Comparison of ENCODE assay signal across 1 cellular context in genomic region chr12:118376089-118377004, GRCh38.
TF ChIP-seq lines count a peak whose summit lies in the region.

Gene SUDS3 (plus strand): TSS chr12:118376555. CDS start chr12:118376692, 137 bp downstream.

TF ChIP-seq in HepG2, 621 proteins besides CTCF, POLR2A, EP300 and RAD21 (continued from another document and continues in another):
- TF ChIP-seq MXD1 (CRISPR knock-in tag; IDR thresholded peaks at IDR 0.05), result no peak
- 0 out of 2 replicates have a peak, but pooled peaks have one; percentile 19 for TF ChIP-seq NFYB (CRISPR knock-in tag; IDR thresholded peaks at IDR 0.05)
- TF ChIP-seq ZMAT3 (CRISPR knock-in tag; conservative IDR thresholded peaks at IDR 0.05), result 0 out of 2 replicates have a peak, but pooled peaks have one; percentile 48
- TF ChIP-seq FOXP4 (CRISPR knock-in tag; IDR thresholded peaks at IDR 0.05), result peak; percentile 30; the same call in 1 of the 2 replicates
- peak; percentile 47; the same call in 1 of the 2 replicates for TF ChIP-seq DRAP1 (CRISPR knock-in tag; IDR thresholded peaks at IDR 0.05)
- TF ChIP-seq NAIF1 (CRISPR knock-in tag; IDR thresholded peaks at IDR 0.05; ENCODE audit: borderline replicate concordance), result no peak
- no peak for TF ChIP-seq PRDM15 (CRISPR knock-in tag; IDR thresholded peaks at IDR 0.05)
- peak; percentile 70 for TF ChIP-seq MED1 (CRISPR knock-in tag; IDR thresholded peaks at IDR 0.05)
- TF ChIP-seq HCFC1 (IDR thresholded peaks at IDR 0.05; ENCODE audit: low read depth, low read length), result peak; percentile 66
- no peak for TF ChIP-seq PBX3 (CRISPR knock-in tag; IDR thresholded peaks at IDR 0.05; ENCODE audit: borderline replicate concordance)
- peak; percentile 75; the same call in 1 of the 2 replicates for TF ChIP-seq ZSCAN31 (CRISPR knock-in tag; IDR thresholded peaks at IDR 0.05; ENCODE audit: low read depth)
- TF ChIP-seq FOXA1 (IDR thresholded peaks at IDR 0.05), result no peak
- 0 out of 2 replicates have a peak, but pooled peaks have one; percentile 4 for TF ChIP-seq FOXA1 (CRISPR knock-in tag; IDR thresholded peaks at IDR 0.05)
- TF ChIP-seq ZNF101 (CRISPR knock-in tag; IDR thresholded peaks at IDR 0.05; ENCODE audit: borderline replicate concordance, low read depth), result no peak
- TF ChIP-seq RFX1 (IDR thresholded peaks at IDR 0.05), result no peak
- TF ChIP-seq LCORL (IDR thresholded peaks at IDR 0.05), result peak; percentile 60; the same call in 1 of the 2 replicates
- peak; percentile 79 for TF ChIP-seq LCORL (CRISPR knock-in tag; IDR thresholded peaks at IDR 0.05)
- TF ChIP-seq ZMYM2 (CRISPR knock-in tag; IDR thresholded peaks at IDR 0.05), result no peak
- no peak for TF ChIP-seq ZNF850 (CRISPR knock-in tag; conservative IDR thresholded peaks at IDR 0.05)
- TF ChIP-seq MIER2 (CRISPR knock-in tag; IDR thresholded peaks at IDR 0.05), result no peak
- no peak for TF ChIP-seq BCLAF1 (IDR thresholded peaks at IDR 0.05)
- no peak for TF ChIP-seq ZNF704 (CRISPR knock-in tag; IDR thresholded peaks at IDR 0.05; ENCODE audit: borderline replicate concordance)
- TF ChIP-seq RARG (CRISPR knock-in tag; IDR thresholded peaks at IDR 0.05; ENCODE audit: low read depth), result no peak
- no peak for TF ChIP-seq ZNF75D (CRISPR knock-in tag; IDR thresholded peaks at IDR 0.05; ENCODE audit: borderline replicate concordance)
- TF ChIP-seq ZNF44 (CRISPR knock-in tag; IDR thresholded peaks at IDR 0.05), result peak; percentile 60; the same call in 1 of the 2 replicates
- no peak for TF ChIP-seq SP140L (CRISPR knock-in tag; IDR thresholded peaks at IDR 0.05; ENCODE audit: borderline replicate concordance)
- no peak for TF ChIP-seq ZNF180 (CRISPR knock-in tag; IDR thresholded peaks at IDR 0.05; ENCODE audit: borderline replicate concordance, low read depth)
- TF ChIP-seq JUNB (CRISPR knock-in tag; IDR thresholded peaks at IDR 0.05; ENCODE audit: borderline replicate concordance), result no peak
- TF ChIP-seq THAP9 (CRISPR knock-in tag; IDR thresholded peaks at IDR 0.05; ENCODE audit: borderline replicate concordance), result peak; percentile 60; the same call in 1 of the 2 replicates
- TF ChIP-seq JDP2 (CRISPR knock-in tag; IDR thresholded peaks at IDR 0.05; ENCODE audit: borderline replicate concordance), result no peak
- no peak for TF ChIP-seq MED8 (CRISPR knock-in tag; IDR thresholded peaks at IDR 0.05; ENCODE audit: insufficient replicate concordance)
- TF ChIP-seq TIGD3 (CRISPR knock-in tag; IDR thresholded peaks at IDR 0.05; ENCODE audit: borderline replicate concordance), result no peak
- TF ChIP-seq ESRRA (CRISPR knock-in tag; IDR thresholded peaks at IDR 0.05; ENCODE audit: low read depth), result peak; percentile 63; the same call in 1 of the 2 replicates
- peak; percentile 50; the same call in 1 of the 2 replicates for TF ChIP-seq BRD4 (CRISPR knock-in tag; IDR thresholded peaks at IDR 0.05)
- no peak for TF ChIP-seq ZNF629 (CRISPR knock-in tag; conservative IDR thresholded peaks at IDR 0.05)
- peak; percentile 49; the same call in 1 of the 2 replicates for TF ChIP-seq ISL2 (CRISPR knock-in tag; IDR thresholded peaks at IDR 0.05)
- 0 out of 2 replicates have a peak, but pooled peaks have one; percentile 35 for TF ChIP-seq PAX8 (CRISPR knock-in tag; IDR thresholded peaks at IDR 0.05; ENCODE audit: borderline replicate concordance)
- TF ChIP-seq ZNF274 (CRISPR knock-in tag; IDR thresholded peaks at IDR 0.05), result peak; percentile 88
- peak; percentile 88 for TF ChIP-seq SPEN (CRISPR knock-in tag; IDR thresholded peaks at IDR 0.05; ENCODE audit: low read depth)
- peak; percentile 89 for TF ChIP-seq ZNF83 (CRISPR knock-in tag; IDR thresholded peaks at IDR 0.05; ENCODE audit: borderline replicate concordance)
- peak; percentile 80; the same call in 1 of the 2 replicates for TF ChIP-seq ZBTB7B (CRISPR knock-in tag; IDR thresholded peaks at IDR 0.05)
- TF ChIP-seq JARID2 (CRISPR knock-in tag; IDR thresholded peaks at IDR 0.05; ENCODE audit: insufficient replicate concordance), result peak; percentile 78
- no peak for TF ChIP-seq ZNF256 (CRISPR knock-in tag; conservative IDR thresholded peaks at IDR 0.05)
- peak; percentile 43; the same call in 1 of the 2 replicates for TF ChIP-seq ZZZ3 (CRISPR knock-in tag; IDR thresholded peaks at IDR 0.05; ENCODE audit: borderline replicate concordance)
- no peak for TF ChIP-seq ZNF792 (CRISPR knock-in tag; IDR thresholded peaks at IDR 0.05)
- TF ChIP-seq RFX5 (IDR thresholded peaks at IDR 0.05; ENCODE audit: low read depth, low read length), result peak; percentile 27; the same call in 1 of the 2 replicates
- no peak for TF ChIP-seq SNAI1 (CRISPR knock-in tag; IDR thresholded peaks at IDR 0.05; ENCODE audit: borderline replicate concordance)
- TF ChIP-seq SNAPC2 (CRISPR knock-in tag; IDR thresholded peaks at IDR 0.05), result 0 out of 2 replicates have a peak, but pooled peaks have one; percentile 51
- no peak for TF ChIP-seq ISX (CRISPR knock-in tag; conservative IDR thresholded peaks at IDR 0.05)
- no peak for TF ChIP-seq TEF (CRISPR knock-in tag; IDR thresholded peaks at IDR 0.05)
- no peak for TF ChIP-seq SYNCRIP (IDR thresholded peaks at IDR 0.05; ENCODE audit: insufficient read depth, low read depth, low read length)
- TF ChIP-seq ZNF749 (CRISPR knock-in tag; IDR thresholded peaks at IDR 0.05; ENCODE audit: borderline replicate concordance), result no peak; the same call in none of the 2 replicates
- no peak for TF ChIP-seq HMG20B (CRISPR knock-in tag; conservative IDR thresholded peaks at IDR 0.05)
